In the genomic region with DNA sequence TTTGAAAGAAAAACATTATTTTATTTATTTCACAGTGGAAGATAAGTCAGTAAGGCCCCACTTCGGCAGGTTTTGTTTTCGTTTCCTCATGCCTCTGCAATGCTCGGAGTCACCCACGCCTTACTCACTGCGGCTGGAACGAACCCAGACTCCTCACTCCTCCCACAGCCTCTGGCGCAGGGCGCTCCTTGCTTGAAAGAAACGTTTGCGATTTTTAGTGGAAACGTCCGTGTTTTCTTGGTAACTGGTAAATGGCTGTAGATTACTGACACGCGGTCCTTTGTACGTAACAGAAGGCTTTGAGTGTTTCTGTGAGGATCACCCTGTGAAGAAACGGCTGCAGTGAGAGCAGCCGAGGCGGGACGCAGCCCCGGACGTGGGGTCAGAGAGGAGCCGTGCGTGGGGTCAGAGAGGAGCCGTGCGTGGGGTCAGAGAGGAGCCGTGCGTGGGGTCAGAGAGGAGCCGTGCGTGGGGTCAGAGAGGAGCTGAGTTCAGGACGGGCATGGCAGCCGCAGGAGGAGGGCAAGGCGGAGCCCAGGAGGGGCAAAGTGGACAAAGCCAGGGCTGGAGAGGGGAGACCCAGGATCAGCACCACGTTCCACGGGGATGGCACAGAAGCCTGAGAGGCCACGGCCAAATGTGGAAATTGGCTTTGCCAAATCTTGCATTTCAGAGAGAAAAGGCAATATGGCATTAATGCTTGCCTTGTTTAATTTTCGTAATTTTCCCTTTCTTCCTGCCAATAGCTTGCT, we compare ENCODE assay signal across 10 cellular contexts.
DNase-seq lines count a peak whose midpoint lies in the region; ATAC-seq and TF ChIP-seq lines count a peak whose summit lies in the region.
"Had no signal": no experiment of that assay in that cellular context is flagged by ENCODE, and none has a peak within 500 bp of the region (broad histone marks: within the 10 kb centered on the region; RNA-seq: fewer than 3 reads in every experiment).

No MANE protein-coding gene starts in this region.

- H3K9me3 Mint-ChIP-seq in activated CD4-positive, alpha-beta memory T cell treated with anti-CD3 and anti-CD28 coated beads for 36 hours, result peaks cover 2% of the 10 kb centered on the region
- H3K9me3 Mint-ChIP-seq: activated naive CD4-positive, alpha-beta T cell treated with anti-CD3 and anti-CD28 coated beads, Interleukin-2, amount 50 U/mL, for 72 hours; stimulated activated naive CD8-positive, alpha-beta T cell treated with anti-CD3 and anti-CD28 coated beads, Interleukin-15, Interleukin-2, amounts not matched to agents 100 ng/mL and 50 ng/mL, for 24 hours had no signal

- H3K36me3 ChIP-seq in mammary epithelial cell (ENCODE audit: insufficient read depth, low read length) (no peaks in the 10 kb centered on the region), thoracic aorta (no peaks in the 10 kb centered on the region)

- H3K36me3 Mint-ChIP-seq in activated CD4-positive, alpha-beta memory T cell treated with anti-CD3 and anti-CD28 coated beads for 36 hours, result no peaks in the 10 kb centered on the region
- H3K36me3 Mint-ChIP-seq: activated naive CD4-positive, alpha-beta T cell treated with anti-CD3 and anti-CD28 coated beads, Interleukin-2, amount 50 U/mL, for 72 hours had no signal

- POLR2A ChIA-PET in activated CD4-positive, alpha-beta memory T cell treated with anti-CD3 and anti-CD28 coated beads for 36 hours (lab: Charles Lee), result no interaction called here

- H3K4me1 ChIP-seq in mammary epithelial cell (ENCODE audit: insufficient read depth, low read length), result peaks cover 11% of the 10 kb centered on the region
- H3K4me1 ChIP-seq in thoracic aorta (ENCODE audit: control insufficient read depth in 1 of 2, low read depth in 2 of 2), result peaks cover 10 to 26% of the 10 kb centered on the region in 2 donors

- in situ Hi-C loops in mammary epithelial cell (cut with MboI; ENCODE audit: low sequenced_read_pairs in 2 of 2), result no loop called here

- H3K9ac ChIP-seq in mammary epithelial cell (ENCODE audit: insufficient read depth, low read length), result no peak overlapping the region

- TF ChIP-seq CTCF in mammary epithelial cell (conservative IDR thresholded peaks at IDR 0.05 in 1 of 2, IDR thresholded peaks at IDR 0.05 in 1 of 2; ENCODE audit: extremely low read depth in 1 of 2, insufficient read depth in 1 of 2, low read depth in 1 of 2, low read length in 2 of 2), result no peak
- TF ChIP-seq CTCF in lower leg skin (IDR thresholded peaks at IDR 0.05), result no peak
- no peak for TF ChIP-seq CTCF in thoracic aorta (IDR thresholded peaks at IDR 0.05)

- H4K20me1 ChIP-seq in mammary epithelial cell (ENCODE audit: insufficient read depth, low read length), result no peaks in the 10 kb centered on the region

- WGBS in mammary epithelial cell (ENCODE audit: low coverage, missing lambda C conversion rate), result 44% methylated on average over 30 of the region's 36 CpGs
- 35 to 37% methylated on average over 36 of the region's 36 CpGs for WGBS in lower leg skin, 2 donors

- CTCF ChIA-PET in mammary epithelial cell (lab: Charles Lee; ENCODE audit: low non-redundant PET), result no interaction called here
- CTCF ChIA-PET in activated CD4-positive, alpha-beta memory T cell treated with anti-CD3 and anti-CD28 coated beads for 36 hours (lab: Charles Lee), result no interaction called here

- H3K4me3 ChIP-seq in mammary epithelial cell (replicated peaks in 1 of 3; ENCODE audit: insufficient read depth in 1 of 3, low read depth in 2 of 3, low read length in 3 of 3) (peak overlapping the region; percentile 8 to 32 (median 23)), lower leg skin (ENCODE audit: low read depth, poor library complexity, severe bottlenecking) (peak overlapping the region; percentile 15), thoracic aorta (peak overlapping the region; percentile 67)

- no peaks in the 10 kb centered on the region for H3K79me2 ChIP-seq in mammary epithelial cell (ENCODE audit: insufficient read depth, low read length)

- no peaks in the 10 kb centered on the region for H3K27me3 ChIP-seq in mammary epithelial cell (ENCODE audit: insufficient read depth, low read length)
- H3K27me3 ChIP-seq in thoracic aorta (replicated peaks; ENCODE audit: insufficient read depth), result no peaks in the 10 kb centered on the region

- BruUV-seq in mammary epithelial cell (replicated peaks; lab: Mats Ljungman, UMichigan), result no TSS peak

- no peak overlapping the region for H3K27ac Mint-ChIP-seq in activated CD4-positive, alpha-beta memory T cell treated with anti-CD3 and anti-CD28 coated beads for 36 hours
- H3K27ac Mint-ChIP-seq: activated naive CD4-positive, alpha-beta T cell treated with anti-CD3 and anti-CD28 coated beads, Interleukin-2, amount 50 U/mL, for 72 hours; stimulated activated naive CD8-positive, alpha-beta T cell treated with anti-CD3 and anti-CD28 coated beads, Interleukin-15, Interleukin-2, amounts not matched to agents 100 ng/mL and 50 ng/mL, for 24 hours had no signal

- no peak for TF ChIP-seq POLR2A in lower leg skin (IDR thresholded peaks at IDR 0.05)

- H3K4me3 Mint-ChIP-seq in activated CD4-positive, alpha-beta memory T cell treated with anti-CD3 and anti-CD28 coated beads for 36 hours, result no peak overlapping the region
- H3K4me3 Mint-ChIP-seq: stimulated activated naive CD8-positive, alpha-beta T cell treated with anti-CD3 and anti-CD28 coated beads, Interleukin-15, Interleukin-2, amounts not matched to agents 100 ng/mL and 50 ng/mL, for 24 hours had no signal

- dilution Hi-C loops in mammary epithelial cell (cut with HindIII; ENCODE audit: low sequenced_read_pairs), result loop anchor here (5.0 kb wide), 1 partner anchor 50 kb away; no protein-coding TSS in a partner anchor

- H2AFZ ChIP-seq in mammary epithelial cell (ENCODE audit: low read depth, low read length), result peak overlapping the region; percentile 71

- H3K4me1 Mint-ChIP-seq in activated CD4-positive, alpha-beta memory T cell treated with anti-CD3 and anti-CD28 coated beads for 36 hours (ENCODE audit: low read depth), result no peaks in the 10 kb centered on the region

- H3K9me3 ChIP-seq in mammary epithelial cell (replicated peaks; ENCODE audit: insufficient read depth, low read length) (no peaks in the 10 kb centered on the region), thoracic aorta (no peaks in the 10 kb centered on the region)

- peak overlapping the region; percentile 62 for H3K4me2 ChIP-seq in mammary epithelial cell (ENCODE audit: insufficient read depth, low read depth, low read length)

- intact Hi-C loops in mammary epithelial cell (cut with micrococcal nuclease) (no loop called here), lower leg skin (cut with DNase I; ENCODE audit: low total_unique reads) (no loop called here)
- intact Hi-C loops in activated CD4-positive, alpha-beta memory T cell treated with anti-CD3 and anti-CD28 coated beads for 36 hours (cut with micrococcal nuclease), result no loop called here

- DNase-seq in HPDE6-E6E7 (ENCODE audit: extremely low spot score), result peak; percentile 87
- peak; percentile 78 for DNase-seq in mammary epithelial cell
- DNase-seq in lower leg skin (ENCODE audit: low spot score in 2 of 2), result peak; percentile 87 to 96
- peak; percentile 72 for DNase-seq in thoracic aorta (ENCODE audit: low spot score)
- DNase-seq in activated CD4-positive, alpha-beta memory T cell treated with anti-CD3 and anti-CD28 coated beads for 36 hours, result no peak
- DNase-seq in SIG-M5 (lab: John Stamatoyannopoulos, UW), result no peak
- no peak for DNase-seq in NCI-H2107 treated with DMSO at 0.1 percent for 48 hours (lab: John Stamatoyannopoulos, UW; ENCODE audit: unreplicated experiment)

- peak; percentile 80 for ATAC-seq in thoracic aorta (ENCODE audit: insufficient number of reproducible peaks, low FRiP score, low read depth)
- ATAC-seq in HG03378 (IDR thresholded peaks at IDR 0.05; ENCODE audit: unreplicated experiment), result no peak
- ATAC-seq: activated naive CD4-positive, alpha-beta T cell treated with anti-CD3 and anti-CD28 coated beads, Interleukin-2, amount 50 U/mL, for 72 hours had no signal

- H3K27ac ChIP-seq in mammary epithelial cell (ENCODE audit: insufficient read depth, low read depth, low read length) (peak overlapping the region; percentile 46), thoracic aorta (peak overlapping the region; percentile 86 to 91)

- no peaks in the 10 kb centered on the region for H3K27me3 Mint-ChIP-seq in activated CD4-positive, alpha-beta memory T cell treated with anti-CD3 and anti-CD28 coated beads for 36 hours
- H3K27me3 Mint-ChIP-seq: stimulated activated naive CD8-positive, alpha-beta T cell treated with anti-CD3 and anti-CD28 coated beads, Interleukin-15, Interleukin-2, amounts not matched to agents 100 ng/mL and 50 ng/mL, for 24 hours had no signal

Comparison
In these comparisons a context has a peak if more than half of its experiments do, and no peak if none do; other contexts are left out.
1. DNase-seq: peak in HPDE6-E6E7 (single experiment), mammary epithelial cell (single experiment), lower leg skin (2 of 2) and thoracic aorta (single experiment); none in activated CD4-positive, alpha-beta memory T cell treated with anti-CD3 and anti-CD28 coated beads for 36 hours (single experiment), SIG-M5 (single experiment) and NCI-H2107 treated with DMSO at 0.1 percent for 48 hours (single experiment).
2. H3K4me3 ChIP-seq: peak in every context shown above with its lines; median percentile 67 in thoracic aorta; 23 in mammary epithelial cell; 15 in lower leg skin.